8 cellular contexts compared by ENCODE assay signal in genomic region chr11:64185323-64186204, GRCh38. TPM values are rescaled to one million over a fixed set of nuclear protein-coding genes. Genes with fewer than 3 reads are reported as not detected.
DNase-seq lines count a peak whose midpoint lies in the region; ATAC-seq, FAIRE-seq and TF ChIP-seq lines count a peak whose summit lies in the region.

TSS of gene STIP1 (plus strand) at chr11:64186171. CDS start at chr11:64186262, 91 bp downstream.

- peak within 1 kb of the TSS; percentile 83 for H3K27ac ChIP-seq in HepG2 (ENCODE audit: extremely low read length, insufficient read depth, low read length)

- H3K4me1 ChIP-seq in HepG2 (ENCODE audit: insufficient read depth, low read length): peaks cover 49% of the 10 kb centered on the region

- ATAC-seq in GM19372 (IDR thresholded peaks at IDR 0.05; ENCODE audit: low read depth, unreplicated experiment): peak; percentile 78
- ATAC-seq in HG03558 (IDR thresholded peaks at IDR 0.05; ENCODE audit: extremely low read depth, unreplicated experiment): peak; percentile 70
- peak; percentile 92 for ATAC-seq in HepG2

- peak; percentile 96 to 99 for TF ChIP-seq POLR2A in HepG2 (IDR thresholded peaks at IDR 0.05; ENCODE audit: insufficient read depth in 1 of 2, low read depth in 2 of 2, low read length in 2 of 2)

- DNase-seq in CD1c-positive myeloid dendritic cell (ENCODE audit: extremely low spot score): peak; percentile 100
- peak; percentile 99 for DNase-seq in NCI-H748 treated with DMSO at 0.1 percent for 48 hours (lab: John Stamatoyannopoulos, UW)
- peak; percentile 94 to 99 for DNase-seq in activated CD4-positive, alpha-beta T cell treated with anti-CD3 and anti-CD28 coated beads, Interleukin-2, amount 50 U/mL, for 24 hours (ENCODE audit: low read depth in 1 of 2, low spot score in 1 of 2)
- peak; percentile 100 for DNase-seq in dermis blood vessel endothelial cell
- peak; percentile 100 for DNase-seq in HepG2 (ENCODE audit: low spot score)
- DNase-seq in stimulated activated CD4-positive, alpha-beta T cell treated with anti-CD3 and anti-CD28 coated beads, Interleukin-4, amount 100 ng/mL, for 1 hour: peak; percentile 97

- peaks cover 3% of the 10 kb centered on the region for H3K79me2 ChIP-seq in HepG2 (ENCODE audit: insufficient read depth, low read length)

- in situ Hi-C loops in HepG2 (cut with HindIII; ENCODE audit: extremely low pct_ligation_motif_present, low pct_unique_long_range_greater_than_20kb): no loop called here

- peak within 1 kb of the TSS; percentile 80 for H3K9ac ChIP-seq in HepG2 (ENCODE audit: insufficient read depth, low read depth, low read length)

- POLR2A ChIA-PET in HepG2 (lab: Yijun Ruan, JAX): interaction anchor here (0.6 to 2.7 kb wide), 31 partner anchors 10 to 695 kb away, joined by 3 to 31 read pairs (median 6); partner anchors contain the start of genes BAD, ESRRA, FERMT3 and FKBP2

- CTCF ChIA-PET in HepG2 (lab: Yijun Ruan, JAX; ENCODE audit: low intra/inter-chr PET ratio, low total read pairs): no interaction called here

- TF ChIP-seq EP300 in HepG2 (IDR thresholded peaks at IDR 0.05; ENCODE audit: low read depth in 2 of 2, low read length in 2 of 2) (peak in 1 of 2 experiments; percentile 62; a peak in 2 of 4 replicates), HepG2 (CRISPR knock-in tag; IDR thresholded peaks at IDR 0.05; ENCODE audit: borderline replicate concordance) (peak; percentile 42; the same call in 1 of the 2 replicates)

- TF ChIP-seq RAD21 in HepG2 (CRISPR knock-in tag; IDR thresholded peaks at IDR 0.05): peak; percentile 81

- H3K9me3 ChIP-seq in HepG2 (ENCODE audit: low read length): no peaks in the 10 kb centered on the region

- peak within 1 kb of the TSS; percentile 60 to 75 (median 60) for H3K4me3 ChIP-seq in HepG2 (replicated peaks in 1 of 3; ENCODE audit: insufficient read depth in 1 of 3, low read depth in 2 of 3, low read length in 3 of 3)

- no peak within 1 kb of the TSS for H2AFZ ChIP-seq in HepG2 (ENCODE audit: low read length)

- peaks cover 17% of the 10 kb centered on the region for H4K20me1 ChIP-seq in HepG2 (ENCODE audit: insufficient read depth, low read length)

- peak; percentile 99 for FAIRE-seq in HepG2 (lab: Jason Lieb, UNC)

- TF ChIP-seq CTCF in HepG2 (CRISPR knock-in tag; IDR thresholded peaks at IDR 0.05): peak; percentile 60

- H3K4me2 ChIP-seq in HepG2 (ENCODE audit: low read depth, low read length): peak within 1 kb of the TSS; percentile 88

- WGBS in HepG2 (ENCODE audit: low lambda C conversion rate): 0% methylated on average over 9 of the region's 72 CpGs

- no peaks in the 10 kb centered on the region for H3K27me3 ChIP-seq in HepG2 (ENCODE audit: control insufficient read depth in 1 of 2, insufficient read depth in 2 of 2, low read length in 2 of 2)

- peaks cover 2 to 3% of the 10 kb centered on the region in 2 experiments; a peak in 2 of 5 replicates for H3K36me3 ChIP-seq in HepG2 (replicated peaks in 1 of 2; ENCODE audit: control insufficient read depth in 1 of 2, insufficient read depth in 2 of 2, low read length in 2 of 2)

- intact Hi-C loops in HepG2 (cut with micrococcal nuclease; ENCODE audit: unreplicated experiment): loop anchor here (5.0 to 10.0 kb wide), 2 partner anchors 57 to 119 kb away; partner anchors contain the start of genes CATSPERZ, ESRRA and FKBP2

- BruUV-seq in HepG2 (replicated peaks; lab: Mats Ljungman, UMichigan): no TSS peak

TF ChIP-seq in HepG2, 621 proteins besides CTCF, POLR2A, EP300 and RAD21 (continues in another document):
- TF ChIP-seq ASH2L (IDR thresholded peaks at IDR 0.05; ENCODE audit: insufficient read length, low read depth, low read length): peak; percentile 81
- no peak for TF ChIP-seq CEBPB (IDR thresholded peaks at IDR 0.05; ENCODE audit: borderline replicate concordance, low read depth, low read length)
- peak; percentile 94; the same call in 1 of the 2 replicates for TF ChIP-seq ZNF691 (CRISPR knock-in tag; IDR thresholded peaks at IDR 0.05; ENCODE audit: borderline replicate concordance, low read depth)
- TF ChIP-seq ZNF17 (CRISPR knock-in tag; IDR thresholded peaks at IDR 0.05): no peak
- peak; percentile 97 for TF ChIP-seq HIVEP1 (CRISPR knock-in tag; IDR thresholded peaks at IDR 0.05)
- peak; percentile 94; the same call in 1 of the 2 replicates for TF ChIP-seq ZNF567 (CRISPR knock-in tag; IDR thresholded peaks at IDR 0.05; ENCODE audit: borderline replicate concordance)
- peak; percentile 86 for TF ChIP-seq THAP9 (CRISPR knock-in tag; IDR thresholded peaks at IDR 0.05; ENCODE audit: borderline replicate concordance)
- peak; percentile 94 for TF ChIP-seq BORCS8-MEF2B (CRISPR knock-in tag; IDR thresholded peaks at IDR 0.05)
- peak; percentile 94 for TF ChIP-seq MEIS1 (CRISPR knock-in tag; IDR thresholded peaks at IDR 0.05; ENCODE audit: borderline replicate concordance)
- TF ChIP-seq ZNF383 (CRISPR knock-in tag; IDR thresholded peaks at IDR 0.05; ENCODE audit: borderline replicate concordance): no peak
- peak; percentile 78; the same call in 1 of the 2 replicates for TF ChIP-seq CBX5 (CRISPR knock-in tag; IDR thresholded peaks at IDR 0.05; ENCODE audit: borderline replicate concordance)
- peak; percentile 64; the same call in 1 of the 3 replicates for TF ChIP-seq MXI1 (IDR thresholded peaks at IDR 0.05; ENCODE audit: borderline replicate concordance, low read depth, low read length)
- TF ChIP-seq PBX3 (CRISPR knock-in tag; IDR thresholded peaks at IDR 0.05; ENCODE audit: borderline replicate concordance): peak; percentile 94

RNA-seq across cellular contexts. Expression of gene STIP1, which starts in this region (rescaled TPM):
- total RNA-seq in dermis blood vessel endothelial cell (139 and 191 TPM in 2 replicates), HepG2 (2016; rRNA removed; fragmentation: Illumina TruSeq; extraction: Trizol) (217 and 245 TPM in 2 replicates)
- 46.5 and 48.4 TPM in 2 replicates for total RNA-seq in HepG2 (2016; cell fraction: cytosol; rRNA removed; fragmentation: Illumina TruSeq; extraction: Trizol; ENCODE audit: low read depth)
- 218 and 244 TPM in 2 replicates for total RNA-seq in HepG2 (2016; cell fraction: insoluble cytoplasmic fraction; rRNA removed; fragmentation: Illumina TruSeq; extraction: Trizol)
- 61.0 and 67.1 TPM in 2 replicates for total RNA-seq in HepG2 (2016; cell fraction: membrane; rRNA removed; fragmentation: Illumina TruSeq; extraction: Trizol)
- 112 and 121 TPM in 2 replicates for total RNA-seq in HepG2 (2016; cell fraction: nucleus; rRNA removed; fragmentation: Illumina TruSeq; extraction: Trizol)
- polyA plus RNA-seq in HepG2 (2011; rRNA removed): 81.1 and 83.3 TPM in 2 replicates
- 91.1 and 93.1 TPM in 2 replicates for polyA plus RNA-seq in HepG2 (2011; cell fraction: cytosol; rRNA removed)
- 60.8 and 70.1 TPM in 2 replicates for polyA plus RNA-seq in HepG2 (2011; cell fraction: nucleus; rRNA removed)
- polyA plus RNA-seq in HepG2 (2012): 137 and 145 TPM in 2 replicates
- polyA plus RNA-seq in HepG2 (2016; cell fraction: cytosol; fragmentation: Illumina TruSeq; extraction: Trizol; ENCODE audit: low read depth): 30.4 and 33.4 TPM in 2 replicates
- 276 and 284 TPM in 2 replicates for polyA plus RNA-seq in HepG2 (2016; cell fraction: insoluble cytoplasmic fraction; fragmentation: Illumina TruSeq; extraction: Trizol; ENCODE audit: low read depth)
- polyA plus RNA-seq in HepG2 (2016; cell fraction: membrane; fragmentation: Illumina TruSeq; extraction: Trizol; ENCODE audit: low read depth): 43.9 and 49.3 TPM in 2 replicates
- polyA plus RNA-seq in HepG2 (2016; cell fraction: nucleus; fragmentation: Illumina TruSeq; extraction: Trizol; ENCODE audit: insufficient read depth, low read depth): 175 and 176 TPM in 2 replicates
- 195 and 711 TPM in 2 replicates for polyA minus RNA-seq in HepG2 (2011; rRNA and poly(A)+ RNA removed; ENCODE audit: low replicate concordance)
- 90.4 and 98.8 TPM in 2 replicates for polyA minus RNA-seq in HepG2 (2011; cell fraction: cytosol; rRNA and poly(A)+ RNA removed)
- polyA minus RNA-seq in HepG2 (2011; cell fraction: nucleus; rRNA and poly(A)+ RNA removed): 84.3 and 104 TPM in 2 replicates

Comparison
In these comparisons a context has a peak if more than half of its experiments do, and no peak if none do; other contexts are left out.
1. Peak in every context shown above with its lines: DNase-seq, ATAC-seq, H3K4me3 ChIP-seq and H3K27ac ChIP-seq.